In the genomic region with DNA sequence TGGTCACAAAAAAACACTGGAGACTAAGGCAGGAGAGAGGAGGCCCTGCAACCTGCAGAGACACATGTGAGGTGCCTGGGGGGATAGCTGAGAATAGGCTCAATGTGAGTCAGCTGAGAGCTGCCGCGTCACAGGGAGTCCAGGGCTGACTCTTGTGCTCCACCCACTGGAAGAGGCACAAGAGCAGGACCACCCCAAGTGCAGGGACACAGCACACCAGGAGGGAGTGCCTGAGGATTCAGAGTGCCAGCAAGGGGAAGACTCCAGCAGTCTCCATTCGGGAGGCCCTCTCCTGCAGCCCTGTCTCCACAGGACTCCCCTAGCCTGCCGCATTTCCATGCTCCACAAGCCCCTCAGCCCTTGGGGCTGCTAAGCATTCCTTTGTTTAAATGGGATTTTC, we compare ENCODE assay signal across 9 cellular contexts.
DNase-seq lines count a peak whose midpoint lies in the region; ATAC-seq and TF ChIP-seq lines count a peak whose summit lies in the region.
"Had no signal": no experiment of that assay in that cellular context is flagged by ENCODE, and none has a peak within 500 bp of the region (broad histone marks: within the 10 kb centered on the region; RNA-seq: fewer than 3 reads in every experiment).

No MANE protein-coding gene starts in this region.

- H3K27me3 ChIP-seq in WERI-Rb-1 (ENCODE audit: insufficient read depth, low read depth, severe bottlenecking), result no peaks in the 10 kb centered on the region
- no peaks in the 10 kb centered on the region for H3K27me3 ChIP-seq in MG63

- H3K36me3 Mint-ChIP-seq in glutamatergic neuron (ENCODE audit: unreplicated experiment), result no peaks in the 10 kb centered on the region

- no peaks in the 10 kb centered on the region for H3K9me3 Mint-ChIP-seq in glutamatergic neuron (ENCODE audit: unreplicated experiment)
- H3K9me3 Mint-ChIP-seq: dendritic cell treated with granulocyte-macrophage colony-stimulating factor and Interleukin-4, amounts not matched to agents 40 ng/mL and 50 ng/mL, for 4 days had no signal

- H3K4me1 Mint-ChIP-seq in glutamatergic neuron (ENCODE audit: low read depth, unreplicated experiment), result peaks cover 12% of the 10 kb centered on the region

- H3K9me3 ChIP-seq in WERI-Rb-1 (ENCODE audit: severe bottlenecking) (no peaks in the 10 kb centered on the region), MG63 (no peaks in the 10 kb centered on the region)

- TF ChIP-seq CTCF in WERI-Rb-1 (IDR thresholded peaks at IDR 0.05; ENCODE audit: low read depth, low read length), result peak; percentile 72
- TF ChIP-seq CTCF in glutamatergic neuron (IDR thresholded peaks at IDR 0.05; ENCODE audit: partially characterized antibody, unreplicated experiment), result no peak

- peak; percentile 81 for ATAC-seq in stimulated activated naive CD8-positive, alpha-beta T cell treated with anti-CD3 and anti-CD28 coated beads, Interleukin-15, Interleukin-2, amounts not matched to agents 100 U/mL and 50 U/mL, for 24 hours
- ATAC-seq in HG03460 (IDR thresholded peaks at IDR 0.05; ENCODE audit: unreplicated experiment), result no peak

- H3K36me3 ChIP-seq in WERI-Rb-1 (peaks cover 18% of the 10 kb centered on the region), MG63 (no peaks in the 10 kb centered on the region)

- no peaks in the 10 kb centered on the region for H3K27me3 Mint-ChIP-seq in glutamatergic neuron (ENCODE audit: unreplicated experiment)
- H3K27me3 Mint-ChIP-seq: dendritic cell treated with granulocyte-macrophage colony-stimulating factor and Interleukin-4, amounts not matched to agents 40 ng/mL and 50 ng/mL, for 4 days had no signal

- no peak overlapping the region for H3K4me3 Mint-ChIP-seq in glutamatergic neuron (ENCODE audit: unreplicated experiment)
- H3K4me3 Mint-ChIP-seq: dendritic cell treated with granulocyte-macrophage colony-stimulating factor and Interleukin-4, amounts not matched to agents 40 ng/mL and 50 ng/mL, for 4 days had no signal

- peak; percentile 49 for DNase-seq in activated T-cell treated with anti-CD3 and anti-CD28 coated beads for 48 hours (ENCODE audit: low read depth)
- no peak for DNase-seq in activated T-cell treated with anti-CD3 and anti-CD28 coated beads, Interleukin-2, amount 50 U/mL, for 1 hour
- peak; percentile 47 for DNase-seq in WERI-Rb-1
- peak; percentile 61 for DNase-seq in glutamatergic neuron
- peak; percentile 60 for DNase-seq in stimulated activated naive CD8-positive, alpha-beta T cell treated with anti-CD3 and anti-CD28 coated beads, Interleukin-15, Interleukin-2, amounts not matched to agents 100 U/mL and 50 U/mL, for 24 hours
- no peak for DNase-seq in NCI-H146 (lab: John Stamatoyannopoulos, UW)
- DNase-seq in MG63, result no peak

- no peak overlapping the region for H3K4me3 ChIP-seq in WERI-Rb-1 (ENCODE audit: low read depth, low read length)
- no peak overlapping the region for H3K4me3 ChIP-seq in MG63

- no peak overlapping the region for H3K27ac ChIP-seq in WERI-Rb-1

- H3K27ac Mint-ChIP-seq in glutamatergic neuron (ENCODE audit: unreplicated experiment), result no peak overlapping the region
- H3K27ac Mint-ChIP-seq: dendritic cell treated with granulocyte-macrophage colony-stimulating factor and Interleukin-4, amounts not matched to agents 40 ng/mL and 50 ng/mL, for 4 days had no signal

Comparison
In these comparisons a context has a peak if more than half of its experiments do, and no peak if none do; other contexts are left out.
1. DNase-seq: peak in activated T-cell treated with anti-CD3 and anti-CD28 coated beads for 48 hours (single experiment), WERI-Rb-1 (single experiment), glutamatergic neuron (single experiment) and stimulated activated naive CD8-positive, alpha-beta T cell treated with anti-CD3 and anti-CD28 coated beads, Interleukin-15, Interleukin-2, amounts not matched to agents 100 U/mL and 50 U/mL, for 24 hours (single experiment); none in activated T-cell treated with anti-CD3 and anti-CD28 coated beads, Interleukin-2, amount 50 U/mL, for 1 hour (single experiment), NCI-H146 (single experiment) and MG63 (single experiment).